Comparison of ENCODE assay signal across 32 cellular contexts in the genomic region with DNA sequence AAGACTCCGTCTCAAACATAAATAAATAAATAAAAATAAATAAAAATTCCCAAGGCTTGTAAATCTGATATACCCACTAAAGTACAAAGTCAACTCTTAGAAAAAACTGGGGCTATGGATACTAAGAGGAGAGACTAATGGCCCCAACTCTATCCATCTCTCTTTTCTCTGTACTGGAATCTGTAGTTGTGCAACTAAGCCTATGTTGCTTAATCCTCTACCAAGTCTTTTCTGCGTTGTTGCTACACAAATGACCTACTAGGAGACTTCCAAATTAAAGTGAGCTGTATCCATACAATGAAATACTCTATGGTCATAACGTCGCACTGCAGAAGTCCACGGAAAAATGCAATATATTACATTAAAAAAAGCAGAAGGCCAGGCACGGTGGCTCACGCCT.
"Had no signal": no experiment of that assay in that cellular context is flagged by ENCODE, and none has a peak within 500 bp of the region (broad histone marks: within the 10 kb centered on the region; RNA-seq: fewer than 3 reads in every experiment).

No MANE protein-coding gene starts in this region.

- H3K27ac ChIP-seq: adrenal gland, ascending aorta, breast epithelium, cardiac muscle cell, coronary artery, dorsolateral prefrontal cortex, heart right ventricle, hepatocyte had no signal

- H2AFZ ChIP-seq: hepatocyte had no signal

- ATAC-seq: activated CD4-positive, alpha-beta T cell treated with anti-CD3 and anti-CD28 coated beads for 36 hours; activated CD8-positive, alpha-beta memory T cell treated with anti-CD3 and anti-CD28 coated beads, Interleukin-2, amount 10 ng/mL, durations not matched to agents 7 days and 5 days; activated CD8-positive, alpha-beta T cell treated with anti-CD3 and anti-CD28 coated beads, Interleukin-2, amount 10 ng/mL, durations not matched to agents 7 days and 5 days; activated naive CD8-positive, alpha-beta T cell treated with anti-CD3 and anti-CD28 coated beads, Interleukin-2, amount 50 U/mL, for 24 hours; esophagus mucosa; heart right ventricle; T-helper 17 cell had no signal

- DNase-seq: activated CD4-positive, alpha-beta memory T cell treated with anti-CD3 and anti-CD28 coated beads for 36 hours; activated CD4-positive, alpha-beta T cell treated with anti-CD3 and anti-CD28 coated beads for 36 hours; activated CD4-positive, alpha-beta T cell treated with anti-CD3 and anti-CD28 coated beads, Interleukin-2, amount 10 ng/mL, durations not matched to agents 24 days and 14 days; activated CD4-positive, CD25-positive, alpha-beta regulatory T cell; activated CD4-positive, CD25-positive, alpha-beta regulatory T cell treated with anti-CD3 and anti-CD28 coated beads, Interleukin-2, amount 50 U/mL, for 72 hours; activated CD8-positive, alpha-beta memory T cell treated with anti-CD3 and anti-CD28 coated beads, Interleukin-2, amount 10 ng/mL, durations not matched to agents 7 days and 5 days; activated CD8-positive, alpha-beta memory T cell treated with anti-CD3 and anti-CD28 coated beads, Interleukin-2, amount 50 U/mL, for 4 hours; activated CD8-positive, alpha-beta T cell treated with anti-CD3 and anti-CD28 coated beads, Interleukin-2, amount 10 ng/mL, durations not matched to agents 7 days and 5 days; activated effector memory CD4-positive, alpha-beta T cell treated with anti-CD3 and anti-CD28 coated beads, Interleukin-2, amount 50 U/mL, for 16 hours; activated naive CD4-positive, alpha-beta T cell treated with anti-CD3 and anti-CD28 coated beads for 36 hours; activated naive CD8-positive, alpha-beta T cell treated with anti-CD3 and anti-CD28 coated beads for 36 hours; activated naive CD8-positive, alpha-beta T cell treated with anti-CD3 and anti-CD28 coated beads, Interleukin-2, amount 50 U/mL, for 24 hours; activated T-cell treated with anti-CD3 and anti-CD28 coated beads, Interleukin-2, amount 50 U/mL, for 1 hour; activated T-cell treated with anti-CD3 and anti-CD28 coated beads, Interleukin-2, amount 50 U/mL, for 48 hours; adrenal gland; central memory CD4-positive, alpha-beta T cell; cerebellar nuclear complex; dorsolateral prefrontal cortex; effector memory CD4-positive, alpha-beta T cell; endodermal cell; foreskin fibroblast; glutamatergic neuron; heart right ventricle; T-helper 17 cell; T1000 had no signal

- H3K4me1 ChIP-seq: breast epithelium had no signal

- H3K9me3 ChIP-seq: adrenal gland, ascending aorta, breast epithelium, heart right ventricle had no signal

- H3K27me3 ChIP-seq: adrenal gland, ascending aorta, breast epithelium, cardiac muscle cell, dorsolateral prefrontal cortex, heart right ventricle, hepatocyte had no signal

- FAIRE-seq: frontal cortex had no signal

- H3K36me3 ChIP-seq: breast epithelium had no signal

- H3K4me3 ChIP-seq: adrenal gland, ascending aorta, breast epithelium, cardiac muscle cell, coronary artery, dorsolateral prefrontal cortex, heart right ventricle, hepatocyte had no signal

- H3K4me2 ChIP-seq: hepatocyte had no signal
